7 cellular contexts compared by ENCODE assay signal in genomic region chr5:112655513-112655912, GRCh38.
"Had no signal": no experiment of that assay in that cellular context is flagged by ENCODE, and none has a peak within 500 bp of the region (broad histone marks: within the 10 kb centered on the region; RNA-seq: fewer than 3 reads in every experiment).

No MANE protein-coding gene starts in this region.

- FAIRE-seq: G401.6, GM12878, GM12891, GM12892, GM18507, GM19239 had no signal

- ATAC-seq: GM12878 had no signal

- H3K4me3 ChIP-seq: GM12878 had no signal

- DNase-seq: GF-D8 had no signal
